Comparison of ENCODE assay signal across 18 cellular contexts in genomic region chr18:51169731-51170130, GRCh38.
DNase-seq lines count a peak whose midpoint lies in the region; ATAC-seq, FAIRE-seq and TF ChIP-seq lines count a peak whose summit lies in the region.
"Had no signal": no experiment of that assay in that cellular context is flagged by ENCODE, and none has a peak within 500 bp of the region (broad histone marks: within the 10 kb centered on the region; RNA-seq: fewer than 3 reads in every experiment).

No MANE protein-coding gene starts in this region.

- no peaks in the 10 kb centered on the region for H3K27me3 Mint-ChIP-seq in effector memory CD8-positive, alpha-beta T cell

- FAIRE-seq in GM18507 (lab: Jason Lieb, UNC): peak; percentile 31

- H3K4me2 ChIP-seq in KMS-11: peak overlapping the region; percentile 40
- H3K4me2 ChIP-seq: BLaER1 treated with 17β-estradiol and CSF1 and Interleukin-3, amounts not matched to agents 10 nM and 100 nM had no signal

- H4K20me1 ChIP-seq in KMS-11 (ENCODE audit: insufficient read depth): peaks cover 10% of the 10 kb centered on the region; the same call in 1 of the 2 replicates

- H3K9me3 Mint-ChIP-seq in effector memory CD8-positive, alpha-beta T cell: no peaks in the 10 kb centered on the region
- H3K9me3 Mint-ChIP-seq: neural crest cell had no signal

- no peak overlapping the region for H2AFZ ChIP-seq in KMS-11 (ENCODE audit: low read depth)

- peak overlapping the region; percentile 28; the same call in 1 of the 2 replicates for H3K27ac ChIP-seq in KMS-11
- H3K27ac ChIP-seq: BLaER1 treated with 17β-estradiol and CSF1 and Interleukin-3, amounts not matched to agents 10 nM and 100 nM; brain microvascular endothelial cell; left ventricle myocardium inferior; VCaP had no signal

- H3K4me3 ChIP-seq in KMS-11 (IDR thresholded peaks at IDR 0.05; ENCODE audit: insufficient read depth, low read depth, low read length): no peak overlapping the region
- H3K4me3 ChIP-seq: BLaER1 treated with 17β-estradiol and CSF1 and Interleukin-3, amounts not matched to agents 10 nM and 100 nM; left ventricle myocardium inferior had no signal

- peaks cover 32% of the 10 kb centered on the region for H3K79me2 ChIP-seq in KMS-11 (ENCODE audit: insufficient read depth, low read depth)

- H3K27me3 ChIP-seq in KMS-11 (ENCODE audit: insufficient read depth, low read depth): no peaks in the 10 kb centered on the region
- H3K27me3 ChIP-seq: BLaER1 treated with 17β-estradiol and CSF1 and Interleukin-3, amounts not matched to agents 10 nM and 100 nM; brain microvascular endothelial cell had no signal

- H3K4me3 Mint-ChIP-seq in effector memory CD8-positive, alpha-beta T cell: peak overlapping the region; percentile 10 to 18
- H3K4me3 Mint-ChIP-seq: neural crest cell had no signal

- no peak for TF ChIP-seq CTCF in KMS-11 (conservative IDR thresholded peaks at IDR 0.05; ENCODE audit: low read depth, low read length)

- peaks cover 2% of the 10 kb centered on the region; the same call in 1 of the 2 replicates for H3K36me3 ChIP-seq in KMS-11 (ENCODE audit: insufficient read depth)
- H3K36me3 ChIP-seq: left ventricle myocardium inferior had no signal

- DNase-seq in GM18507 (ENCODE audit: extremely low spot score, insufficient read length, low read depth) (no peak), NCI-H446 (lab: John Stamatoyannopoulos, UW) (no peak), NCI-H1048 (lab: John Stamatoyannopoulos, UW) (no peak)
- no peak for DNase-seq in effector memory CD8-positive, alpha-beta T cell
- DNase-seq: brain microvascular endothelial cell; left ventricle myocardium inferior; MV-4-11; NCI-H2171 treated with DMSO at 0.1 percent for 48 hours; right cardiac atrium; stimulated activated CD4-positive, alpha-beta T cell treated with anti-CD3 and anti-CD28 coated beads, Interleukin-2, amount 100 ng/mL, for 24 hours; stimulated activated CD8-positive, alpha-beta memory T cell treated with anti-CD3 and anti-CD28 coated beads, Interleukin-4, amount 100 ng/mL, for 48 hours had no signal

- peaks cover 95% of the 10 kb centered on the region for H3K4me1 ChIP-seq in KMS-11 (ENCODE audit: low read depth, poor library complexity, severe bottlenecking)

- ATAC-seq in GM21381 (IDR thresholded peaks at IDR 0.05; ENCODE audit: unreplicated experiment) (peak; percentile 38), GM21526 (IDR thresholded peaks at IDR 0.05; ENCODE audit: low FRiP score, unreplicated experiment) (no peak)
- ATAC-seq in effector memory CD8-positive, alpha-beta T cell (replicated peaks): no peak
- ATAC-seq: HCT116, right cardiac atrium had no signal

- H3K36me3 Mint-ChIP-seq in effector memory CD8-positive, alpha-beta T cell (ENCODE audit: insufficient read depth): peaks cover 16% of the 10 kb centered on the region

- H3K4me1 Mint-ChIP-seq in effector memory CD8-positive, alpha-beta T cell (ENCODE audit: low read depth in 2 of 2): peaks cover 15 to 26% of the 10 kb centered on the region in 2 donors

- peak overlapping the region; percentile 77 to 83 for H3K27ac Mint-ChIP-seq in effector memory CD8-positive, alpha-beta T cell

- no peak overlapping the region for H3K9ac ChIP-seq in KMS-11
- H3K9ac ChIP-seq: BLaER1 treated with 17β-estradiol and CSF1 and Interleukin-3, amounts not matched to agents 10 nM and 100 nM had no signal
